In the genomic region with DNA sequence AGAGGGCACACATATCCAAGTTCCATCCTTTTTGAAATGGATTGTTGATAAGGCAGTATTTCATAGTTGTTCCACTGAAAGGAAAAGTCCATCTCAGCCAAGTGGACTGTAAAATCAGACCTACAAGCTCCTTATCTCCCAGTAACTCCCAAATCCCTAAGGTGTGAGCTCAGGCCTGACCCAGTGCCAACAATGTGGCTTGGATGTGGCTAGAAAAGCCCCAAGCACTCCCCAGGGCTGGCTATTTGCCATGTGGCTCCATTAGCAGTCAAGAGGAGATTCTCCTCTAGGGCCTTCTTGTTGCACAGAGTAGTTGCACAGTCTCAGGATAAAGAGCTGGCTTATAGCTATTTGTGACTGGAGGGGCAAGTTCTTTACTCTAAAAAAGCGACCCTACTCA, we compare ENCODE assay signal across 17 cellular contexts. TPM values are rescaled to one million over a fixed set of nuclear protein-coding genes. Genes with fewer than 3 reads are reported as not detected.
A peak's percentile ranks its signal among the peaks of the same experiment; 100 is the strongest.
DNase-seq lines count a peak whose midpoint lies in the region; ATAC-seq, FAIRE-seq and TF ChIP-seq lines count a peak whose summit lies in the region.
"Had no signal": no experiment of that assay in that cellular context is flagged by ENCODE, and none has a peak within 500 bp of the region (broad histone marks: within the 10 kb centered on the region; RNA-seq: fewer than 3 reads in every experiment).

No MANE protein-coding gene starts in this region.

- H3K4ac ChIP-seq in H9 (ENCODE audit: low read depth, low read length) = no peak overlapping the region

- H3K4me2 ChIP-seq in astrocyte (ENCODE audit: low read length) (no peak overlapping the region), H9 (ENCODE audit: insufficient read depth, insufficient read length, low read length) (no peak overlapping the region)
- H3K4me2 ChIP-seq: A549, PC-9 had no signal

- no peaks in the 10 kb centered on the region for H3K27me3 ChIP-seq in astrocyte (ENCODE audit: insufficient read depth, low read length)
- H3K27me3 ChIP-seq in heart right ventricle = peaks cover 0 to 69% (median 0%) of the 10 kb centered on the region in 7 donors
- H3K27me3 ChIP-seq in lung (ENCODE audit: control insufficient read depth, insufficient read depth) = peaks cover 8% of the 10 kb centered on the region
- no peaks in the 10 kb centered on the region for H3K27me3 ChIP-seq in H9 (ENCODE audit: insufficient read depth, low read length)
- no peaks in the 10 kb centered on the region for H3K27me3 ChIP-seq in CD8-positive, alpha-beta T cell (ENCODE audit: insufficient read depth, low read length)

- H3K36me3 Mint-ChIP-seq in astrocyte (ENCODE audit: low read depth, unreplicated experiment) (no peaks in the 10 kb centered on the region), H9 (ENCODE audit: insufficient read depth in 1 of 3, low read depth in 3 of 3) (no peaks in the 10 kb centered on the region; a peak in 1 of 7 replicates)
- no peaks in the 10 kb centered on the region for H3K36me3 Mint-ChIP-seq in CD8-positive, alpha-beta T cell

- no peak overlapping the region for H3K14ac ChIP-seq in H9 (ENCODE audit: insufficient read depth, low read length)

- FAIRE-seq in astrocyte (lab: Jason Lieb, UNC) = no peak
- FAIRE-seq: A549, HTR-8/SVneo had no signal

- no peak overlapping the region for H2BK12ac ChIP-seq in H9 (ENCODE audit: insufficient read length, low read depth, low read length)

- H2BK20ac ChIP-seq in H9 (ENCODE audit: low read depth, low read length, poor library complexity, severe bottlenecking) = no peak overlapping the region

- H3K9ac ChIP-seq in astrocyte (ENCODE audit: low read length) (no peak overlapping the region), H9 (ENCODE audit: extremely low read depth, insufficient read length, low read length) (no peak overlapping the region)

- WGBS in heart right ventricle, 2 donors = 69 to 77% methylated on average over 1 of the region's 1 CpG
- 47 to 85% methylated on average over 1 of the region's 1 CpG for WGBS in lung, 2 donors
- WGBS in H9 (ENCODE audit: extremely low coverage, insufficient read length, low lambda C conversion rate) = no CpG with 5 or more reads among the region's 1 CpG

- H2AFZ ChIP-seq in astrocyte (ENCODE audit: low read depth, low read length) = no peak overlapping the region
- H2AFZ ChIP-seq in H9 (ENCODE audit: low read length) = no peak overlapping the region
- H2AFZ ChIP-seq: PC-9 had no signal

- H3K9me3 Mint-ChIP-seq in astrocyte (ENCODE audit: unreplicated experiment) (no peaks in the 10 kb centered on the region), H9 (peaks cover 44 to 56% of the 10 kb centered on the region in 2 experiments)
- no peaks in the 10 kb centered on the region for H3K9me3 Mint-ChIP-seq in CD8-positive, alpha-beta T cell

- DNase-seq in Daoy (ENCODE audit: low read depth) = peak; percentile 36
- peak; percentile 4 for DNase-seq in astrocyte (ENCODE audit: low read depth)
- peak; percentile 3 to 21 for DNase-seq in heart right ventricle
- peak; percentile 29 for DNase-seq in lung (ENCODE audit: low spot score)
- DNase-seq in H9 = no peak
- no peak for DNase-seq in CD8-positive, alpha-beta T cell
- DNase-seq: C1 segment of cervical spinal cord, EL, HCEC 1CT, NCI-H1436, NCI-H2029, NCI-H510A, NCI-H774, PC-9 had no signal

- H3K27me3 Mint-ChIP-seq in astrocyte (ENCODE audit: low read depth, unreplicated experiment) (peaks cover 10% of the 10 kb centered on the region), H9 (ENCODE audit: low read depth) (no peaks in the 10 kb centered on the region; the same call in 1 of the 2 replicates)
- peaks cover 15% of the 10 kb centered on the region for H3K27me3 Mint-ChIP-seq in CD8-positive, alpha-beta T cell (ENCODE audit: low read depth)

- no peak overlapping the region for H4K91ac ChIP-seq in H9 (ENCODE audit: insufficient read length, low read depth, low read length)

- H3K79me2 ChIP-seq in astrocyte (ENCODE audit: insufficient read depth, low read length) = no peaks in the 10 kb centered on the region
- H3K79me2 ChIP-seq in H9 (ENCODE audit: insufficient read depth, low read length) = no peaks in the 10 kb centered on the region

- H4K8ac ChIP-seq in H9 (replicated peaks; ENCODE audit: insufficient read length, low read depth, low read length) = no peak overlapping the region

- no peak for TF ChIP-seq CTCF in astrocyte (IDR thresholded peaks at IDR 0.05; ENCODE audit: insufficient read depth, low read depth, low read length)
- TF ChIP-seq CTCF in heart right ventricle (IDR thresholded peaks at IDR 0.05) = no peak
- TF ChIP-seq CTCF in lung (IDR thresholded peaks at IDR 0.05; ENCODE audit: control extremely low read depth, extremely low read depth) = no peak
- no peak for TF ChIP-seq CTCF in H9 (conservative IDR thresholded peaks at IDR 0.05)
- TF ChIP-seq CTCF in CD8-positive, alpha-beta T cell (IDR thresholded peaks at IDR 0.05) = no peak

- H3K9me3 ChIP-seq in astrocyte (ENCODE audit: insufficient read depth, low read depth, low read length) = no peaks in the 10 kb centered on the region
- H3K9me3 ChIP-seq in heart right ventricle = no peaks in the 10 kb centered on the region
- H3K9me3 ChIP-seq in lung (ENCODE audit: control insufficient read depth in 2 of 2, insufficient read depth in 1 of 2, low read length in 1 of 2) = no peaks in the 10 kb centered on the region
- H3K9me3 ChIP-seq in H9 (ENCODE audit: control insufficient read depth, low read depth, low read length) = no peaks in the 10 kb centered on the region
- no peaks in the 10 kb centered on the region for H3K9me3 ChIP-seq in CD8-positive, alpha-beta T cell (ENCODE audit: low read length)
- H3K9me3 ChIP-seq: A549 had no signal

- H3K23ac ChIP-seq in H9 (ENCODE audit: insufficient read length, low read depth, low read length) = no peak overlapping the region

- intact Hi-C loops in heart right ventricle (cut with DNase I) = no loop called here
- intact Hi-C loops in CD8-positive, alpha-beta T cell (cut with DNase I, micrococcal nuclease) = no loop called here

- H2BK5ac ChIP-seq in H9 (ENCODE audit: insufficient read length, low read length) = no peak overlapping the region

- H3K56ac ChIP-seq in H9 (ENCODE audit: insufficient read length, low read depth, low read length) = no peak overlapping the region

- H3K4me3 Mint-ChIP-seq in astrocyte (ENCODE audit: unreplicated experiment) = no peak overlapping the region
- no peak overlapping the region for H3K4me3 Mint-ChIP-seq in H9
- no peak overlapping the region for H3K4me3 Mint-ChIP-seq in CD8-positive, alpha-beta T cell

- H4K20me1 ChIP-seq in astrocyte (ENCODE audit: insufficient read depth, low read length) = no peaks in the 10 kb centered on the region
- H4K20me1 ChIP-seq in H9 (ENCODE audit: control insufficient read depth, insufficient read depth, insufficient read length) = no peaks in the 10 kb centered on the region

- H2BK15ac ChIP-seq in H9 (ENCODE audit: low read depth, low read length) = no peak overlapping the region

- POLR2A ChIA-PET in CD8-positive, alpha-beta T cell (lab: Charles Lee) = no interaction called here

- H3K79me1 ChIP-seq in H9 (ENCODE audit: insufficient read depth, low read depth, low read length, poor library complexity, severe bottlenecking) = no peaks in the 10 kb centered on the region

- no peaks in the 10 kb centered on the region for H3K23me2 ChIP-seq in H9 (ENCODE audit: insufficient read length, low read depth, low read length, poor library complexity, severe bottlenecking)

- no peak overlapping the region for H2BK120ac ChIP-seq in H9 (ENCODE audit: low read depth, low read length, poor library complexity, severe bottlenecking)

- H3K4me1 ChIP-seq in astrocyte (ENCODE audit: insufficient read depth, low read length) = no peaks in the 10 kb centered on the region
- H3K4me1 ChIP-seq in heart right ventricle = no peaks in the 10 kb centered on the region
- H3K4me1 ChIP-seq in lung (ENCODE audit: control insufficient read depth in 2 of 2, insufficient read depth in 2 of 2, low read length in 2 of 2) = no peaks in the 10 kb centered on the region
- H3K4me1 ChIP-seq in H9 (ENCODE audit: insufficient read depth, low read length) = no peaks in the 10 kb centered on the region; the same call in 1 of the 2 replicates
- no peaks in the 10 kb centered on the region for H3K4me1 ChIP-seq in CD8-positive, alpha-beta T cell (ENCODE audit: insufficient read depth, low read length)
- H3K4me1 ChIP-seq: A549 had no signal

- ATAC-seq in heart right ventricle (no peak), lung (ENCODE audit: insufficient read depth, low FRiP score) (no peak), GM19328 (IDR thresholded peaks at IDR 0.05; ENCODE audit: unreplicated experiment) (no peak)
- ATAC-seq in CD8-positive, alpha-beta T cell = no peak
- ATAC-seq: A549 had no signal

- H3K27ac ChIP-seq in astrocyte (ENCODE audit: low read depth, low read length) (no peak overlapping the region), heart right ventricle (no peak overlapping the region), lung (ENCODE audit: low read depth in 1 of 2, low read length in 1 of 2) (no peak overlapping the region), H9 (ENCODE audit: insufficient read length, low read depth, low read length) (no peak overlapping the region)
- H3K27ac ChIP-seq in CD8-positive, alpha-beta T cell (ENCODE audit: low read depth, low read length) = no peak overlapping the region
- H3K27ac ChIP-seq: A549, PC-9 had no signal

- H3K36me3 ChIP-seq in astrocyte (ENCODE audit: insufficient read depth, low read length) = no peaks in the 10 kb centered on the region
- no peaks in the 10 kb centered on the region for H3K36me3 ChIP-seq in heart right ventricle
- H3K36me3 ChIP-seq in lung (ENCODE audit: control insufficient read depth in 2 of 2, insufficient read depth in 2 of 2, low read length in 2 of 2) = no peaks in the 10 kb centered on the region
- H3K36me3 ChIP-seq in CD8-positive, alpha-beta T cell (ENCODE audit: insufficient read depth, low read length) = no peaks in the 10 kb centered on the region

- H3K27ac Mint-ChIP-seq in astrocyte (ENCODE audit: unreplicated experiment) (no peak overlapping the region), H9 (no peak overlapping the region)
- no peak overlapping the region for H3K27ac Mint-ChIP-seq in CD8-positive, alpha-beta T cell

- no peak overlapping the region for H2AK5ac ChIP-seq in H9 (ENCODE audit: insufficient read length, low read length)

- H3K4me1 Mint-ChIP-seq in astrocyte (ENCODE audit: low read depth, unreplicated experiment) (no peaks in the 10 kb centered on the region), H9 (peaks cover 7 to 10% of the 10 kb centered on the region in 2 experiments)
- H3K4me1 Mint-ChIP-seq in CD8-positive, alpha-beta T cell (ENCODE audit: low read depth) = no peaks in the 10 kb centered on the region

- H4K5ac ChIP-seq in H9 (ENCODE audit: insufficient read length, low read depth, low read length) = no peak overlapping the region

- CTCF ChIA-PET in CD8-positive, alpha-beta T cell (lab: Charles Lee) = no interaction called here

- H3T11ph ChIP-seq in H9 (ENCODE audit: low read length) = no peak overlapping the region

- H3K18ac ChIP-seq in H9 (ENCODE audit: insufficient read length, low read depth, low read length) = no peak overlapping the region

- H3K4me3 ChIP-seq in astrocyte (ENCODE audit: insufficient read depth, low read depth, low read length) (no peak overlapping the region), heart right ventricle (no peak overlapping the region), lung (no peak overlapping the region)
- no peak overlapping the region for H3K4me3 ChIP-seq in CD8-positive, alpha-beta T cell (ENCODE audit: low read depth, low read length)
- H3K4me3 ChIP-seq: A549, PC-9 had no signal

RNA-seq across cellular contexts. Expression of gene DGKK, which starts 25.0 kb away (rescaled TPM):
- total RNA-seq in Daoy (2014; rRNA removed; shearing (Covaris generic)) = 0.11 TPM in 1 of 2 replicates, not detected in the other
- total RNA-seq in astrocyte (0.05 TPM in 1 of 2 replicates, not detected in the other), heart right ventricle (under 1 TPM in 1 of 10 donors, not detected in 9; 0.02 TPM), lung (under 1 TPM in 1 of 2 donors, not detected in 1; 0.03 TPM), H9 (2021) (1.4 and 1.6 TPM in 2 replicates)
- polyA plus RNA-seq in heart right ventricle (not detected), lung (under 1 TPM; 0.01 to 0.02 TPM)
- total RNA-seq in CD8-positive, alpha-beta T cell = not detected
- total RNA-seq: PC-9 had no signal
- polyA plus RNA-seq: A549 had no signal

Comparison
In these comparisons a context has a peak if more than half of its experiments do, and no peak if none do; other contexts are left out.
1. DNase-seq: peak in Daoy (single experiment), astrocyte (single experiment), heart right ventricle (2 of 2) and lung (single experiment); none in H9 (single experiment) and CD8-positive, alpha-beta T cell (0 of 7).